14 cellular contexts compared by ENCODE assay signal in the genomic region with DNA sequence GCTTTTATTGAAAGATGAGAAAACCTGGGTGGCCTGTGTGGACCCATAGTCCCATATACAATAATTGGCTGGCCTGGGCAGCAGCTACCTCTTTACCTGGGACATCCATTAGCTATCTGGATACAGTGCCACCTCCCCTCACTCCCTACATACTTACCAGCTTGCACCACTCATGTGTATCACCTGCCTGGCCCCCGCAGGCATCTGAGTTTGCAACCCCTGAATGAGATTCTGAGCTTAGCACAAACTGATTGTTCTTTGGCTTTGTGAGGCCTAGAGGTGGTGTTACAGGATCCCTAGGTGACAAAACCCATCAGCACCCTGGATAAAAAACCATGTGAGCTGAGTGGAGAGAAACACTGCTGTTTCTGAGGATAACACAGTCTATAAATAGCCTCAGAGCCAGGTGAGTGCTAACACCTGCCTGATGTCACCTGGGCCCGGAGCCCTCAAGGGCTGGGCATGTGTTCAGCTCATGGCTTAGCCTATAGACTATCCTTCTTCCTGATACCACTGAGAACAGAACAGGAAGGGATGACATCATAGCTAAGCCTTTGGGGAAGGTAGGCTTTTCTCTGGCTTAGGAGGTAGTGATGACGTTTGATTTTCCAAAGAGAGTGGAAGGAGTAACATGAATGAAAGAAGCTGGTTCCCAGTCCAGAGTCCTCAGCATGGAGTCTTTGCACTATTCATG. TPM values are rescaled to one million over a fixed set of nuclear protein-coding genes. Genes with fewer than 3 reads are reported as not detected.
DNase-seq lines count a peak whose midpoint lies in the region; ATAC-seq and TF ChIP-seq lines count a peak whose summit lies in the region.
"Had no signal": no experiment of that assay in that cellular context is flagged by ENCODE, and none has a peak within 500 bp of the region (broad histone marks: within the 10 kb centered on the region; RNA-seq: fewer than 3 reads in every experiment).

No MANE protein-coding gene starts in this region.

- TF ChIP-seq CTCF in BE2C (IDR thresholded peaks at IDR 0.05; ENCODE audit: low read depth, low read length): no peak
- no peak for TF ChIP-seq CTCF in Calu3 (IDR thresholded peaks at IDR 0.05; ENCODE audit: unreplicated experiment)

- peaks cover 6% of the 10 kb centered on the region for H3K4me1 ChIP-seq in BE2C

- H3K4me3 Mint-ChIP-seq in activated T-cell treated with anti-CD3 and anti-CD28 coated beads, Interleukin-2, amount 50 U/mL, for 24 hours: no peak overlapping the region
- no peak overlapping the region for H3K4me3 Mint-ChIP-seq in Calu3 (ENCODE audit: low read depth, unreplicated experiment)
- H3K4me3 Mint-ChIP-seq: B cell had no signal

- H3K36me3 Mint-ChIP-seq in activated T-cell treated with anti-CD3 and anti-CD28 coated beads, Interleukin-2, amount 50 U/mL, for 24 hours (ENCODE audit: low read depth): peaks cover 20% of the 10 kb centered on the region
- H3K36me3 Mint-ChIP-seq in Calu3 (ENCODE audit: insufficient read depth, unreplicated experiment): peaks cover 22% of the 10 kb centered on the region

- DNase-seq in COLO668 (lab: John Stamatoyannopoulos, UW; ENCODE audit: unreplicated experiment) (peak; percentile 84), NCI-H1105 treated with DMSO at 0.1 percent for 48 hours (lab: John Stamatoyannopoulos, UW) (peak; percentile 41), NCI-H774 (lab: John Stamatoyannopoulos, UW) (peak; percentile 84), islet precursor cell (peak; percentile 36), BE2C (no peak), Calu3 (no peak)
- DNase-seq in activated T-cell treated with anti-CD3 and anti-CD28 coated beads, Interleukin-2, amount 50 U/mL, for 24 hours: no peak
- DNase-seq: amniotic stem cell, IMR-90, NCI-H524 treated with DMSO at 0.1 percent for 48 hours had no signal

- no TSS peak for BruUV-seq in Calu3 (replicated peaks; lab: Mats Ljungman, UMichigan)

- H3K36me3 ChIP-seq in BE2C: peaks cover 11% of the 10 kb centered on the region

- intact Hi-C loops in Calu3 (cut with micrococcal nuclease; ENCODE audit: unreplicated experiment): no loop called here

- no peaks in the 10 kb centered on the region for H3K27me3 ChIP-seq in BE2C
- H3K27me3 ChIP-seq: gastroesophageal sphincter had no signal

- H3K27me3 Mint-ChIP-seq in activated T-cell treated with anti-CD3 and anti-CD28 coated beads, Interleukin-2, amount 50 U/mL, for 24 hours: no peaks in the 10 kb centered on the region
- H3K27me3 Mint-ChIP-seq in Calu3 (ENCODE audit: unreplicated experiment): no peaks in the 10 kb centered on the region
- H3K27me3 Mint-ChIP-seq: B cell had no signal

- H3K4me3 ChIP-seq in BE2C (ENCODE audit: low read depth, low read length): no peak overlapping the region
- H3K4me3 ChIP-seq: gastroesophageal sphincter had no signal

- H3K9me3 Mint-ChIP-seq in activated T-cell treated with anti-CD3 and anti-CD28 coated beads, Interleukin-2, amount 50 U/mL, for 24 hours: no peaks in the 10 kb centered on the region
- H3K9me3 Mint-ChIP-seq in Calu3 (ENCODE audit: low read depth, unreplicated experiment): no peaks in the 10 kb centered on the region

- H3K9me3 ChIP-seq in BE2C: no peaks in the 10 kb centered on the region
- H3K9me3 ChIP-seq: gastroesophageal sphincter had no signal

- no peak for ATAC-seq in GM18858 (IDR thresholded peaks at IDR 0.05; ENCODE audit: unreplicated experiment)
- ATAC-seq: gastroesophageal sphincter, sciatic nerve had no signal

- no peak overlapping the region for H3K27ac Mint-ChIP-seq in activated T-cell treated with anti-CD3 and anti-CD28 coated beads, Interleukin-2, amount 50 U/mL, for 24 hours
- H3K27ac Mint-ChIP-seq in Calu3 (ENCODE audit: unreplicated experiment): no peak overlapping the region
- H3K27ac Mint-ChIP-seq: B cell had no signal

- CTCF ChIA-PET in Calu3 (lab: Charles Lee): interaction anchor here (1.3 kb wide), 1 partner anchor 23 kb away, joined by 3 read pairs; no protein-coding TSS in a partner anchor

- peaks cover 16% of the 10 kb centered on the region for H3K4me1 Mint-ChIP-seq in activated T-cell treated with anti-CD3 and anti-CD28 coated beads, Interleukin-2, amount 50 U/mL, for 24 hours (ENCODE audit: low read depth)
- H3K4me1 Mint-ChIP-seq in Calu3 (ENCODE audit: low read depth, unreplicated experiment): no peaks in the 10 kb centered on the region

RNA-seq across cellular contexts. Expression of gene PPIF, which starts 2.6 kb away (rescaled TPM):
- 90.4 TPM for polyA plus RNA-seq in BE2C (2012; ENCODE audit: insufficient read depth, insufficient read length, low read depth)
- total RNA-seq in Calu3 (2022): 77.2 and 86.2 TPM in 2 replicates

Comparison
In these comparisons a context has a peak if more than half of its experiments do, and no peak if none do; other contexts are left out.
1. DNase-seq: peak in COLO668 (single experiment), NCI-H1105 treated with DMSO at 0.1 percent for 48 hours (single experiment), NCI-H774 (single experiment) and islet precursor cell (single experiment); none in activated T-cell treated with anti-CD3 and anti-CD28 coated beads, Interleukin-2, amount 50 U/mL, for 24 hours (single experiment), BE2C (single experiment) and Calu3 (single experiment).